19 cellular contexts compared by ENCODE assay signal in the genomic region with DNA sequence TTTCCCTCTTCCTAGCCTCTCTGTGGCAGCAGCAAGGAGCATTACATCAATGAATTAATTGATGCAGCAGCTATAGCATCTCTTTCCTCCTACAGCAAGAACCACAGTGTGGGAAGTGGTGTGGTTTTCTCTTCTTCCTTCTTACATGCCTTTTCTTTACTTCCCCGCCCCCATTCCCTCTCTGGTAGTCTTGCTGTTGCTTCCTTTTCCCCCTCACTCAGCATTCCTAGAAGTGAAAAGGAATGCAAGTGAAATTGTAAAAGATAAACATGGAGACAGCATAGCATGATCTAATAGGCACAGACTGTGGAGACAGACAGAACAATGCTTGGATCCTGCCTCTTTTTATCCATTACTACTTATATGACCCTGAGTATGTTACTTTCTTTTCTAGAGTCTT.
DNase-seq lines count a peak whose midpoint lies in the region; TF ChIP-seq lines count a peak whose summit lies in the region.
"Had no signal": no experiment of that assay in that cellular context is flagged by ENCODE, and none has a peak within 500 bp of the region (broad histone marks: within the 10 kb centered on the region; RNA-seq: fewer than 3 reads in every experiment).

No MANE protein-coding gene starts in this region.

- no peak for TF ChIP-seq POLR2A in uterus (IDR thresholded peaks at IDR 0.05)

- H3K4me1 ChIP-seq in H9 (ENCODE audit: insufficient read depth, low read length): no peaks in the 10 kb centered on the region
- H3K4me1 ChIP-seq in mesendoderm (ENCODE audit: control insufficient read depth, low read depth, low read length): peaks cover 3% of the 10 kb centered on the region
- no peaks in the 10 kb centered on the region for H3K4me1 ChIP-seq in CD8-positive, alpha-beta memory T cell (ENCODE audit: insufficient read depth, low read length)
- H3K4me1 ChIP-seq in uterus: no peaks in the 10 kb centered on the region
- H3K4me1 ChIP-seq: lower lobe of right lung had no signal

- no peaks in the 10 kb centered on the region for H3K79me1 ChIP-seq in H9 (ENCODE audit: insufficient read depth, low read depth, low read length, poor library complexity, severe bottlenecking)
- no peaks in the 10 kb centered on the region for H3K79me1 ChIP-seq in mesendoderm (ENCODE audit: low read length)

- TF ChIP-seq CTCF in BJ (IDR thresholded peaks at IDR 0.05; ENCODE audit: insufficient read depth, low read depth, low read length) (no peak), H9 (conservative IDR thresholded peaks at IDR 0.05) (no peak), choroid plexus epithelial cell (conservative IDR thresholded peaks at IDR 0.05; ENCODE audit: low read depth, low read length) (no peak), uterus (IDR thresholded peaks at IDR 0.05) (no peak)

- H2AFZ ChIP-seq in H9 (ENCODE audit: low read length): no peak overlapping the region

- no peaks in the 10 kb centered on the region for H3K27me3 Mint-ChIP-seq in H9 (ENCODE audit: low read depth)
- H3K27me3 Mint-ChIP-seq in CD8-positive, alpha-beta memory T cell: no peaks in the 10 kb centered on the region
- H3K27me3 Mint-ChIP-seq: activated naive CD4-positive, alpha-beta T cell treated with anti-CD3 and anti-CD28 coated beads, Interleukin-2, amount 10 ng/mL, durations not matched to agents 7 days and 5 days; naive B cell had no signal

- CTCF ChIA-PET in BJ (lab: Yijun Ruan, JAX): no interaction called here
- CTCF ChIA-PET in CD8-positive, alpha-beta memory T cell (lab: Charles Lee): no interaction called here

- intact Hi-C loops in uterus (cut with DNase I; ENCODE audit: low total_unique reads): no loop called here

- H4K91ac ChIP-seq in H9 (ENCODE audit: insufficient read length, low read depth, low read length): no peak overlapping the region

- no peak overlapping the region for H3K27ac ChIP-seq in H9 (ENCODE audit: insufficient read length, low read depth, low read length)
- H3K27ac ChIP-seq in mesendoderm (ENCODE audit: low read depth, low read length): no peak overlapping the region
- no peak overlapping the region for H3K27ac ChIP-seq in CD8-positive, alpha-beta memory T cell (ENCODE audit: low read depth, low read length)
- no peak overlapping the region for H3K27ac ChIP-seq in uterus
- H3K27ac ChIP-seq: gastroesophageal sphincter, lower lobe of right lung, psoas muscle had no signal

- H3K4me3 ChIP-seq in BJ (ENCODE audit: low read depth, low read length) (no peak overlapping the region), choroid plexus epithelial cell (ENCODE audit: low read depth, low read length) (no peak overlapping the region), mesendoderm (ENCODE audit: low read length) (no peak overlapping the region), uterus (no peak overlapping the region)
- no peak overlapping the region for H3K4me3 ChIP-seq in CD8-positive, alpha-beta memory T cell (ENCODE audit: low read length)
- H3K4me3 ChIP-seq: gastroesophageal sphincter, lower lobe of right lung, psoas muscle had no signal

- H2BK5ac ChIP-seq in H9 (ENCODE audit: insufficient read length, low read length) (no peak overlapping the region), mesendoderm (ENCODE audit: low read length) (peak overlapping the region; percentile 12)

- H3K27me3 ChIP-seq in BJ (ENCODE audit: control insufficient read depth, insufficient read depth, low read length) (no peaks in the 10 kb centered on the region), H9 (ENCODE audit: insufficient read depth, low read length) (no peaks in the 10 kb centered on the region), mesendoderm (ENCODE audit: insufficient read depth, low read length, poor library complexity) (no peaks in the 10 kb centered on the region), uterus (no peaks in the 10 kb centered on the region)
- no peaks in the 10 kb centered on the region for H3K27me3 ChIP-seq in CD8-positive, alpha-beta memory T cell (ENCODE audit: insufficient read depth, low read length, poor library complexity, severe bottlenecking)
- H3K27me3 ChIP-seq: gastroesophageal sphincter had no signal

- H3K4me3 Mint-ChIP-seq in H9: no peak overlapping the region
- no peak overlapping the region for H3K4me3 Mint-ChIP-seq in CD8-positive, alpha-beta memory T cell
- H3K4me3 Mint-ChIP-seq: activated naive CD4-positive, alpha-beta T cell treated with anti-CD3 and anti-CD28 coated beads, Interleukin-2, amount 10 ng/mL, durations not matched to agents 7 days and 5 days; activated T-cell treated with anti-CD3 and anti-CD28 coated beads, Interleukin-2, amount 50 U/mL, for 4 hours; CD8-positive, alpha-beta T cell had no signal

- peaks cover 5 to 21% (median 19%) of the 10 kb centered on the region in 3 experiments; a peak in 6 of 7 replicates for H3K36me3 Mint-ChIP-seq in H9 (ENCODE audit: insufficient read depth in 1 of 3, low read depth in 3 of 3)
- H3K36me3 Mint-ChIP-seq in CD8-positive, alpha-beta memory T cell: peaks cover 32 to 77% (median 60%) of the 10 kb centered on the region in 3 donors
- H3K36me3 Mint-ChIP-seq: activated naive CD4-positive, alpha-beta T cell treated with anti-CD3 and anti-CD28 coated beads, Interleukin-2, amount 10 ng/mL, durations not matched to agents 7 days and 5 days had no signal

- no peak overlapping the region for H3T11ph ChIP-seq in H9 (ENCODE audit: low read length)

- H3K4me2 ChIP-seq in H9 (ENCODE audit: insufficient read depth, insufficient read length, low read length) (no peak overlapping the region), mesendoderm (ENCODE audit: low read length) (no peak overlapping the region)

- no peak overlapping the region for H2BK12ac ChIP-seq in H9 (ENCODE audit: insufficient read length, low read depth, low read length)

- H4K5ac ChIP-seq in H9 (ENCODE audit: insufficient read length, low read depth, low read length) (no peak overlapping the region), mesendoderm (ENCODE audit: low read length) (no peak overlapping the region)

- H4K8ac ChIP-seq in H9 (replicated peaks; ENCODE audit: insufficient read length, low read depth, low read length): no peak overlapping the region
- no peak overlapping the region for H4K8ac ChIP-seq in mesendoderm (ENCODE audit: low read depth, low read length)

- H3K9me3 ChIP-seq in H9 (ENCODE audit: control insufficient read depth, low read depth, low read length): peaks cover 12% of the 10 kb centered on the region
- no peaks in the 10 kb centered on the region for H3K9me3 ChIP-seq in CD8-positive, alpha-beta memory T cell (ENCODE audit: low read length)
- no peaks in the 10 kb centered on the region for H3K9me3 ChIP-seq in uterus
- H3K9me3 ChIP-seq: gastroesophageal sphincter, lower lobe of right lung, psoas muscle had no signal

- H3K4ac ChIP-seq in H9 (ENCODE audit: low read depth, low read length): no peak overlapping the region
- no peak overlapping the region for H3K4ac ChIP-seq in mesendoderm (ENCODE audit: low read depth, low read length)

- no peak overlapping the region for H2BK15ac ChIP-seq in H9 (ENCODE audit: low read depth, low read length)
- H2BK15ac ChIP-seq in mesendoderm (replicated peaks; ENCODE audit: low read depth): no peak overlapping the region

- DNase-seq in BJ (ENCODE audit: low read depth): peak; percentile 6
- no peak for DNase-seq in H9
- peak; percentile 66 for DNase-seq in choroid plexus epithelial cell (ENCODE audit: low read depth)
- DNase-seq in mesendoderm: peak; percentile 93
- DNase-seq in NCI-H82 (lab: John Stamatoyannopoulos, UW): no peak
- no peak for DNase-seq in activated CD4-positive, alpha-beta T cell treated with anti-CD3 and anti-CD28 coated beads for 1 hour
- no peak for DNase-seq in CD8-positive, alpha-beta memory T cell
- no peak for DNase-seq in uterus
- DNase-seq: activated CD4-positive, alpha-beta T cell treated with anti-CD3 and anti-CD28 coated beads, Interleukin-2, amount 50 U/mL, for 48 hours; activated naive CD4-positive, alpha-beta T cell treated with anti-CD3 and anti-CD28 coated beads, Interleukin-2, amount 10 ng/mL, durations not matched to agents 7 days and 5 days; activated T-cell treated with anti-CD3 and anti-CD28 coated beads, Interleukin-2, amount 50 U/mL, for 4 hours; CD8-positive, alpha-beta T cell; DMS79 treated with DMSO at 0.1 percent for 48 hours; lower lobe of right lung; naive B cell; NCI-H774; psoas muscle; SW 1271 had no signal

- no peak overlapping the region for H2AK5ac ChIP-seq in H9 (ENCODE audit: insufficient read length, low read length)
- H2AK5ac ChIP-seq in mesendoderm (ENCODE audit: low read length): no peak overlapping the region

- H3K36me3 ChIP-seq in BJ (ENCODE audit: control insufficient read depth, insufficient read depth, low read length): no peaks in the 10 kb centered on the region
- H3K36me3 ChIP-seq in mesendoderm (ENCODE audit: control insufficient read depth, insufficient read depth, low read length): no peaks in the 10 kb centered on the region
- H3K36me3 ChIP-seq in CD8-positive, alpha-beta memory T cell (ENCODE audit: insufficient read depth, low read length): no peaks in the 10 kb centered on the region
- no peaks in the 10 kb centered on the region for H3K36me3 ChIP-seq in uterus
- H3K36me3 ChIP-seq: lower lobe of right lung had no signal

- POLR2A ChIA-PET in BJ (lab: Charles Lee): no interaction called here
- POLR2A ChIA-PET in CD8-positive, alpha-beta memory T cell (lab: Charles Lee): no interaction called here

- no CpG with 5 or more reads among the region's 1 CpG for WGBS in H9 (ENCODE audit: extremely low coverage, insufficient read length, low lambda C conversion rate)
- WGBS in mesendoderm (ENCODE audit: extremely low coverage, insufficient coverage, low lambda C conversion rate): no CpG with 5 or more reads among the region's 1 CpG

- H3K23me2 ChIP-seq in H9 (ENCODE audit: insufficient read length, low read depth, low read length, poor library complexity, severe bottlenecking): no peaks in the 10 kb centered on the region

- H3K4me1 Mint-ChIP-seq in H9: peaks cover 8 to 22% of the 10 kb centered on the region in 2 experiments
- peaks cover 0 to 3% (median 0%) of the 10 kb centered on the region in 3 donors for H3K4me1 Mint-ChIP-seq in CD8-positive, alpha-beta memory T cell
- H3K4me1 Mint-ChIP-seq: activated naive CD4-positive, alpha-beta T cell treated with anti-CD3 and anti-CD28 coated beads, Interleukin-2, amount 10 ng/mL, durations not matched to agents 7 days and 5 days; naive B cell had no signal

- H3K56ac ChIP-seq in H9 (ENCODE audit: insufficient read length, low read depth, low read length) (no peak overlapping the region), mesendoderm (ENCODE audit: low read length) (peak overlapping the region; percentile 52)

- H3K9me3 Mint-ChIP-seq in H9: peaks cover 10 to 14% of the 10 kb centered on the region in 2 experiments; a peak in 4 of 5 replicates
- H3K9me3 Mint-ChIP-seq in CD8-positive, alpha-beta memory T cell: peaks cover 11 to 19% (median 16%) of the 10 kb centered on the region in 5 donors

- H3K9ac ChIP-seq in H9 (ENCODE audit: extremely low read depth, insufficient read length, low read length) (no peak overlapping the region), mesendoderm (ENCODE audit: low read length) (no peak overlapping the region)

- H3K27ac Mint-ChIP-seq in H9: peak overlapping the region in 2 of 3 experiments; percentile 8 to 20; a peak in 2 of 7 replicates
- no peak overlapping the region for H3K27ac Mint-ChIP-seq in CD8-positive, alpha-beta memory T cell
- H3K27ac Mint-ChIP-seq: activated naive CD4-positive, alpha-beta T cell treated with anti-CD3 and anti-CD28 coated beads, Interleukin-2, amount 10 ng/mL, durations not matched to agents 7 days and 5 days; CD8-positive, alpha-beta T cell; naive B cell had no signal

- H3K14ac ChIP-seq in H9 (ENCODE audit: insufficient read depth, low read length): no peak overlapping the region

- H3K79me2 ChIP-seq in H9 (ENCODE audit: insufficient read depth, low read length) (no peaks in the 10 kb centered on the region), mesendoderm (ENCODE audit: control insufficient read depth, insufficient read depth, low read length) (no peaks in the 10 kb centered on the region)

- H2BK20ac ChIP-seq in H9 (ENCODE audit: low read depth, low read length, poor library complexity, severe bottlenecking): no peak overlapping the region

- no peaks in the 10 kb centered on the region for H4K20me1 ChIP-seq in H9 (ENCODE audit: control insufficient read depth, insufficient read depth, insufficient read length)

- no peak overlapping the region for H3K23ac ChIP-seq in H9 (ENCODE audit: insufficient read length, low read depth, low read length)
- H3K23ac ChIP-seq in mesendoderm (ENCODE audit: low read length): no peak overlapping the region

- H2BK120ac ChIP-seq in H9 (ENCODE audit: low read depth, low read length, poor library complexity, severe bottlenecking): no peak overlapping the region
- no peak overlapping the region for H2BK120ac ChIP-seq in mesendoderm (ENCODE audit: low read depth, low read length)

- no peak overlapping the region for H3K18ac ChIP-seq in H9 (ENCODE audit: insufficient read length, low read depth, low read length)
- H3K18ac ChIP-seq in mesendoderm (ENCODE audit: low read length): no peak overlapping the region

Comparison
In these comparisons a context has a peak if more than half of its experiments do, and no peak if none do; other contexts are left out.
1. DNase-seq: peak in BJ (single experiment), choroid plexus epithelial cell (single experiment) and mesendoderm (single experiment); none in H9 (single experiment), NCI-H82 (single experiment), activated CD4-positive, alpha-beta T cell treated with anti-CD3 and anti-CD28 coated beads for 1 hour (single experiment), CD8-positive, alpha-beta memory T cell (0 of 5) and uterus (0 of 2).
2. H3K27ac Mint-ChIP-seq: peak in H9 (2 of 3); none in CD8-positive, alpha-beta memory T cell (0 of 8).